13 cellular contexts compared by ENCODE assay signal in the genomic region with DNA sequence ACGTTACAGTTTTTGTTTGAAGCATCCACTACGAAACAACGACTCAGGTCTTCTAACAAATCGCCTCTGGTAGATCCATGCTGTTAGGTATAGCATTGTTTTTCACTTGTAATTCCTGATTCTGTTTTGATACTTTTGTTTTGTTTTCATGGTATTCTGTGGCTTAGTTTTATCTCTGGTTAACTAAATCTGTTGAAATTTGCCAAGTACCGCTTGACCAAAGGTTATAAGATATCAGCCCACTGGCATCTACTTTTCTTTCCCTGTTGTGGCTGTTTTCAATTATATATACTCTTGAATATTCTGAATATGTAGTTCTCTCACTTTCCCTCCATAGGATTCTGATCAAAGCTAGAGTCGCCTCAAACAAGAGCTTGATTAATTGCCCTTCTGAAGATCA.
DNase-seq lines count a peak whose midpoint lies in the region; ATAC-seq, FAIRE-seq and TF ChIP-seq lines count a peak whose summit lies in the region.
"Had no signal": no experiment of that assay in that cellular context is flagged by ENCODE, and none has a peak within 500 bp of the region (broad histone marks: within the 10 kb centered on the region; RNA-seq: fewer than 3 reads in every experiment).

No MANE protein-coding gene starts in this region.

- no peaks in the 10 kb centered on the region for H3K79me1 ChIP-seq in H9 (ENCODE audit: insufficient read depth, low read depth, low read length, poor library complexity, severe bottlenecking)

- no peak overlapping the region for H3K4me3 Mint-ChIP-seq in activated naive CD8-positive, alpha-beta T cell treated with anti-CD3 and anti-CD28 coated beads for 36 hours
- no peak overlapping the region for H3K4me3 Mint-ChIP-seq in H9
- H3K4me3 Mint-ChIP-seq: activated CD4-positive, alpha-beta memory T cell treated with anti-CD3 and anti-CD28 coated beads, Interleukin-2, amount 10 ng/mL, durations not matched to agents 7 days and 5 days; CD8-positive, alpha-beta memory T cell had no signal

- H3K27ac ChIP-seq in GM23248 (peak overlapping the region; percentile 98), H9 (ENCODE audit: insufficient read length, low read depth, low read length) (no peak overlapping the region)

- H4K20me1 ChIP-seq in GM23248 (ENCODE audit: insufficient read depth) (no peaks in the 10 kb centered on the region), H9 (ENCODE audit: control insufficient read depth, insufficient read depth, insufficient read length) (no peaks in the 10 kb centered on the region)

- no peak overlapping the region for H2BK120ac ChIP-seq in H9 (ENCODE audit: low read depth, low read length, poor library complexity, severe bottlenecking)

- H3T11ph ChIP-seq in H9 (ENCODE audit: low read length): no peak overlapping the region

- no peaks in the 10 kb centered on the region for H3K27me3 Mint-ChIP-seq in activated naive CD8-positive, alpha-beta T cell treated with anti-CD3 and anti-CD28 coated beads for 36 hours
- no peaks in the 10 kb centered on the region for H3K27me3 Mint-ChIP-seq in H9 (ENCODE audit: low read depth)
- H3K27me3 Mint-ChIP-seq: activated CD4-positive, alpha-beta memory T cell treated with anti-CD3 and anti-CD28 coated beads, Interleukin-2, amount 10 ng/mL, durations not matched to agents 7 days and 5 days; CD8-positive, alpha-beta memory T cell had no signal

- no peak for FAIRE-seq in H54 (lab: Jason Lieb, UNC)

- no peak overlapping the region for H4K5ac ChIP-seq in H9 (ENCODE audit: insufficient read length, low read depth, low read length)

- 20 to 21% methylated on average over 6 of the region's 6 CpGs for WGBS in GM23248 (ENCODE audit: low coverage in 1 of 2, low lambda C conversion rate in 2 of 2, missing lambda C conversion rate in 2 of 2), 2 experiments
- no CpG with 5 or more reads among the region's 6 CpGs for WGBS in H9 (ENCODE audit: extremely low coverage, insufficient read length, low lambda C conversion rate)

- H2BK12ac ChIP-seq in H9 (ENCODE audit: insufficient read length, low read depth, low read length): no peak overlapping the region

- H3K36me3 Mint-ChIP-seq in activated naive CD8-positive, alpha-beta T cell treated with anti-CD3 and anti-CD28 coated beads for 36 hours: no peaks in the 10 kb centered on the region
- H3K36me3 Mint-ChIP-seq in H9 (ENCODE audit: insufficient read depth in 1 of 3, low read depth in 3 of 3): no peaks in the 10 kb centered on the region
- H3K36me3 Mint-ChIP-seq: CD8-positive, alpha-beta memory T cell had no signal

- no peak overlapping the region for H4K91ac ChIP-seq in H9 (ENCODE audit: insufficient read length, low read depth, low read length)

- H2AFZ ChIP-seq in GM23248 (peak overlapping the region; percentile 70), H9 (ENCODE audit: low read length) (no peak overlapping the region)

- peaks cover 68% of the 10 kb centered on the region for H3F3A ChIP-seq in GM23248 (ENCODE audit: insufficient read depth)

- no peak overlapping the region for H3K14ac ChIP-seq in H9 (ENCODE audit: insufficient read depth, low read length)

- H3K4me1 ChIP-seq in GM23248 (ENCODE audit: insufficient read depth): peaks cover 46% of the 10 kb centered on the region
- no peaks in the 10 kb centered on the region for H3K4me1 ChIP-seq in H9 (ENCODE audit: insufficient read depth, low read length)

- no peak overlapping the region for H4K8ac ChIP-seq in H9 (replicated peaks; ENCODE audit: insufficient read length, low read depth, low read length)

- H3K9me3 Mint-ChIP-seq in activated naive CD8-positive, alpha-beta T cell treated with anti-CD3 and anti-CD28 coated beads for 36 hours: no peaks in the 10 kb centered on the region
- H3K9me3 Mint-ChIP-seq in H9: no peaks in the 10 kb centered on the region
- H3K9me3 Mint-ChIP-seq: activated CD4-positive, alpha-beta memory T cell treated with anti-CD3 and anti-CD28 coated beads, Interleukin-2, amount 10 ng/mL, durations not matched to agents 7 days and 5 days; CD8-positive, alpha-beta memory T cell had no signal

- H3K4me2 ChIP-seq in GM23248 (ENCODE audit: unreplicated experiment) (peak overlapping the region; percentile 99), H9 (ENCODE audit: insufficient read depth, insufficient read length, low read length) (no peak overlapping the region)

- H3K4me1 Mint-ChIP-seq in activated naive CD8-positive, alpha-beta T cell treated with anti-CD3 and anti-CD28 coated beads for 36 hours: peaks cover 18% of the 10 kb centered on the region
- H3K4me1 Mint-ChIP-seq in H9: peaks cover 26 to 36% of the 10 kb centered on the region in 2 experiments

- in situ Hi-C loops in GM23248 (cut with MboI): no loop called here

- H3K56ac ChIP-seq in H9 (ENCODE audit: insufficient read length, low read depth, low read length): no peak overlapping the region

- no peak overlapping the region for H2AK5ac ChIP-seq in H9 (ENCODE audit: insufficient read length, low read length)

- H3K27me3 ChIP-seq in GM23248 (replicated peaks; ENCODE audit: insufficient read depth) (no peaks in the 10 kb centered on the region), H9 (ENCODE audit: insufficient read depth, low read length) (no peaks in the 10 kb centered on the region)

- peak overlapping the region; percentile 81 for H3K27ac Mint-ChIP-seq in activated naive CD8-positive, alpha-beta T cell treated with anti-CD3 and anti-CD28 coated beads for 36 hours
- H3K27ac Mint-ChIP-seq in H9: no peak overlapping the region
- H3K27ac Mint-ChIP-seq: activated CD4-positive, alpha-beta memory T cell treated with anti-CD3 and anti-CD28 coated beads, Interleukin-2, amount 10 ng/mL, durations not matched to agents 7 days and 5 days had no signal

- H3K4ac ChIP-seq in H9 (ENCODE audit: low read depth, low read length): no peak overlapping the region

- H3K9me2 ChIP-seq in GM23248 (ENCODE audit: insufficient read depth): no peaks in the 10 kb centered on the region

- no peak for TF ChIP-seq POLR2A in H54 (IDR thresholded peaks at IDR 0.05; ENCODE audit: low read depth, low read length)

- H3K9ac ChIP-seq in GM23248 (peak overlapping the region; percentile 99), H9 (ENCODE audit: extremely low read depth, insufficient read length, low read length) (no peak overlapping the region)

- no peak overlapping the region for H2BK15ac ChIP-seq in H9 (ENCODE audit: low read depth, low read length)

- H3K79me2 ChIP-seq in GM23248 (ENCODE audit: insufficient read depth): peaks cover 38% of the 10 kb centered on the region
- no peaks in the 10 kb centered on the region for H3K79me2 ChIP-seq in H9 (ENCODE audit: insufficient read depth, low read length)

- H2BK5ac ChIP-seq in H9 (ENCODE audit: insufficient read length, low read length): no peak overlapping the region

- H3K23me2 ChIP-seq in H9 (ENCODE audit: insufficient read length, low read depth, low read length, poor library complexity, severe bottlenecking): no peaks in the 10 kb centered on the region

- ATAC-seq in left lobe of liver (peak; percentile 35), HG02885 (IDR thresholded peaks at IDR 0.05; ENCODE audit: poor library complexity, unreplicated experiment) (no peak)

- DNase-seq in GM23248: no peak
- DNase-seq in activated naive CD8-positive, alpha-beta T cell treated with anti-CD3 and anti-CD28 coated beads for 36 hours: no peak
- no peak for DNase-seq in left lobe of liver (ENCODE audit: low spot score)
- DNase-seq in skeletal muscle cell (ENCODE audit: low read depth): no peak
- no peak for DNase-seq in H54 (ENCODE audit: insufficient read length, low spot score)
- DNase-seq in stimulated activated CD4-positive, alpha-beta T cell treated with anti-CD3 and anti-CD28 coated beads, Interleukin-4, amount 100 ng/mL, for 24 hours: no peak
- DNase-seq in H9: no peak
- DNase-seq: activated CD4-positive, alpha-beta memory T cell treated with anti-CD3 and anti-CD28 coated beads, Interleukin-2, amount 10 ng/mL, durations not matched to agents 7 days and 5 days; caudate nucleus; CD8-positive, alpha-beta memory T cell; Kasumi-1; SIG-M5 had no signal

- H3K23ac ChIP-seq in H9 (ENCODE audit: insufficient read length, low read depth, low read length): no peak overlapping the region

- H3K36me3 ChIP-seq in GM23248 (ENCODE audit: low read depth): peaks cover 18% of the 10 kb centered on the region

- H3K9me3 ChIP-seq in GM23248 (ENCODE audit: low read depth) (no peaks in the 10 kb centered on the region), H9 (ENCODE audit: control insufficient read depth, low read depth, low read length) (no peaks in the 10 kb centered on the region)

- H3K18ac ChIP-seq in H9 (ENCODE audit: insufficient read length, low read depth, low read length): no peak overlapping the region

- TF ChIP-seq CTCF in H9 (conservative IDR thresholded peaks at IDR 0.05): no peak

- H3K4me3 ChIP-seq in GM23248 (peak overlapping the region; percentile 99), skeletal muscle cell (ENCODE audit: low read depth, low read length) (peak overlapping the region; percentile 85)

- H2BK20ac ChIP-seq in H9 (ENCODE audit: low read depth, low read length, poor library complexity, severe bottlenecking): no peak overlapping the region
